Comparison of ENCODE assay signal across 1 cellular context in genomic region chr7:150322833-150323681, GRCh38.
A peak's percentile ranks its signal among the peaks of the same experiment; 100 is the strongest.
TF ChIP-seq lines count a peak whose summit lies in the region.

ACTR3C (minus strand) TSS chr7:150323545; CDS start chr7:150295296, 28,249 bp downstream.
LRRC61 (plus strand) TSS chr7:150323355; CDS start chr7:150336862, 13,507 bp downstream.

TF ChIP-seq in K562, 482 proteins besides CTCF, POLR2A, EP300 and RAD21 (continued from another document and continues in another):
- TF ChIP-seq, protein P1, sequence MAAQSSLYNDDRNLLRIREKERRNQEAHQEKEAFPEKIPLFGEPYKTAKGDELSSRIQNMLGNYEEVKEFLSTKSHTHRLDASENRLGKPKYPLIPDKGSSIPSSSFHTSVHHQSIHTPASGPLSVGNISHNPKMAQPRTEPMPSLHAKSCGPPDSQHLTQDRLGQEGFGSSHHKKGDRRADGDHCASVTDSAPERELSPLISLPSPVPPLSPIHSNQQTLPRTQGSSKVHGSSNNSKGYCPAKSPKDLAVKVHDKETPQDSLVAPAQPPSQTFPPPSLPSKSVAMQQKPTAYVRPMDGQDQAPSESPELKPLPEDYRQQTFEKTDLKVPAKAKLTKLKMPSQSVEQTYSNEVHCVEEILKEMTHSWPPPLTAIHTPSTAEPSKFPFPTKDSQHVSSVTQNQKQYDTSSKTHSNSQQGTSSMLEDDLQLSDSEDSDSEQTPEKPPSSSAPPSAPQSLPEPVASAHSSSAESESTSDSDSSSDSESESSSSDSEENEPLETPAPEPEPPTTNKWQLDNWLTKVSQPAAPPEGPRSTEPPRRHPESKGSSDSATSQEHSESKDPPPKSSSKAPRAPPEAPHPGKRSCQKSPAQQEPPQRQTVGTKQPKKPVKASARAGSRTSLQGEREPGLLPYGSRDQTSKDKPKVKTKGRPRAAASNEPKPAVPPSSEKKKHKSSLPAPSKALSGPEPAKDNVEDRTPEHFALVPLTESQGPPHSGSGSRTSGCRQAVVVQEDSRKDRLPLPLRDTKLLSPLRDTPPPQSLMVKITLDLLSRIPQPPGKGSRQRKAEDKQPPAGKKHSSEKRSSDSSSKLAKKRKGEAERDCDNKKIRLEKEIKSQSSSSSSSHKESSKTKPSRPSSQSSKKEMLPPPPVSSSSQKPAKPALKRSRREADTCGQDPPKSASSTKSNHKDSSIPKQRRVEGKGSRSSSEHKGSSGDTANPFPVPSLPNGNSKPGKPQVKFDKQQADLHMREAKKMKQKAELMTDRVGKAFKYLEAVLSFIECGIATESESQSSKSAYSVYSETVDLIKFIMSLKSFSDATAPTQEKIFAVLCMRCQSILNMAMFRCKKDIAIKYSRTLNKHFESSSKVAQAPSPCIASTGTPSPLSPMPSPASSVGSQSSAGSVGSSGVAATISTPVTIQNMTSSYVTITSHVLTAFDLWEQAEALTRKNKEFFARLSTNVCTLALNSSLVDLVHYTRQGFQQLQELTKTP (IDR thresholded peaks at IDR 0.05; ENCODE audit: low read depth in 1 of 2, partially characterized antibody in 2 of 2): peak; percentile 69 to 88
- no peak for TF ChIP-seq BRF1 (IDR thresholded peaks at IDR 0.05; ENCODE audit: borderline replicate concordance, extremely low read depth, insufficient read length)
- peak; percentile 58; the same call in 1 of the 2 replicates for TF ChIP-seq KDM2B (CRISPR knock-in tag; IDR thresholded peaks at IDR 0.05)
- TF ChIP-seq CREM (IDR thresholded peaks at IDR 0.05; ENCODE audit: low read depth): peak; percentile 66; the same call in 1 of the 2 replicates
- TF ChIP-seq NBN (IDR thresholded peaks at IDR 0.05; ENCODE audit: low read depth): peak; percentile 93
- no peak for TF ChIP-seq ASH1L (IDR thresholded peaks at IDR 0.05; ENCODE audit: borderline replicate concordance, low read depth, partially characterized antibody)
- TF ChIP-seq NFE2L1 (tag; IDR thresholded peaks at IDR 0.05; ENCODE audit: borderline replicate concordance, low read depth): no peak
- no peak for TF ChIP-seq ZNF253 (CRISPR knock-in tag; conservative IDR thresholded peaks at IDR 0.05)
- TF ChIP-seq MBD1 (CRISPR knock-in tag; IDR thresholded peaks at IDR 0.05): no peak
- TF ChIP-seq SUPT5H (IDR thresholded peaks at IDR 0.05): peak; percentile 90
- TF ChIP-seq ZNF830 (CRISPR knock-in tag; IDR thresholded peaks at IDR 0.05): 0 out of 2 replicates have a peak, but pooled peaks have one; percentile 20
- no peak for TF ChIP-seq NFE2 (IDR thresholded peaks at IDR 0.05; ENCODE audit: low read depth)
- no peak for TF ChIP-seq NR3C1 (CRISPR knock-in tag; IDR thresholded peaks at IDR 0.05)
- no peak for TF ChIP-seq ADNP (tag; IDR thresholded peaks at IDR 0.05)
- no peak for TF ChIP-seq ZNF561 (CRISPR knock-in tag; conservative IDR thresholded peaks at IDR 0.05)
- no peak for TF ChIP-seq CBX8 (IDR thresholded peaks at IDR 0.05; ENCODE audit: borderline replicate concordance, extremely low read depth, low read depth, low read length, poor library complexity, severe bottlenecking)
- no peak for TF ChIP-seq ARID3B (CRISPR knock-in tag; IDR thresholded peaks at IDR 0.05; ENCODE audit: borderline replicate concordance)
- peak; percentile 91 for TF ChIP-seq MECOM (CRISPR knock-in tag; IDR thresholded peaks at IDR 0.05)
- no peak; the same call in 1 of the 2 replicates for TF ChIP-seq ZNF384 (IDR thresholded peaks at IDR 0.05; ENCODE audit: low read depth, low read length)
- no peak for TF ChIP-seq BMI1 (IDR thresholded peaks at IDR 0.05; ENCODE audit: low read length)
- TF ChIP-seq XRCC4 (IDR thresholded peaks at IDR 0.05; ENCODE audit: extremely low read depth, insufficient read depth, insufficient read length): no peak
- TF ChIP-seq NRF1 (conservative IDR thresholded peaks at IDR 0.05 in 1 of 2, IDR thresholded peaks at IDR 0.05 in 1 of 2): peak; percentile 95 to 96
- TF ChIP-seq NEUROD1 (IDR thresholded peaks at IDR 0.05; ENCODE audit: borderline replicate concordance, low read depth, low read length, partially characterized antibody): peak; percentile 8
- TF ChIP-seq HMGN3 (IDR thresholded peaks at IDR 0.05; ENCODE audit: borderline replicate concordance, extremely low read depth, insufficient read length, low read depth, low read length): peak; percentile 96
- TF ChIP-seq ZNF184 (CRISPR knock-in tag; IDR thresholded peaks at IDR 0.05): no peak
- TF ChIP-seq ZNF165 (CRISPR knock-in tag; IDR thresholded peaks at IDR 0.05; ENCODE audit: borderline replicate concordance): peak; percentile 92
- TF ChIP-seq EHMT2 (IDR thresholded peaks at IDR 0.05): no peak
- peak; percentile 83 for TF ChIP-seq KLF1 (tag; IDR thresholded peaks at IDR 0.05)
- TF ChIP-seq, protein P2, sequence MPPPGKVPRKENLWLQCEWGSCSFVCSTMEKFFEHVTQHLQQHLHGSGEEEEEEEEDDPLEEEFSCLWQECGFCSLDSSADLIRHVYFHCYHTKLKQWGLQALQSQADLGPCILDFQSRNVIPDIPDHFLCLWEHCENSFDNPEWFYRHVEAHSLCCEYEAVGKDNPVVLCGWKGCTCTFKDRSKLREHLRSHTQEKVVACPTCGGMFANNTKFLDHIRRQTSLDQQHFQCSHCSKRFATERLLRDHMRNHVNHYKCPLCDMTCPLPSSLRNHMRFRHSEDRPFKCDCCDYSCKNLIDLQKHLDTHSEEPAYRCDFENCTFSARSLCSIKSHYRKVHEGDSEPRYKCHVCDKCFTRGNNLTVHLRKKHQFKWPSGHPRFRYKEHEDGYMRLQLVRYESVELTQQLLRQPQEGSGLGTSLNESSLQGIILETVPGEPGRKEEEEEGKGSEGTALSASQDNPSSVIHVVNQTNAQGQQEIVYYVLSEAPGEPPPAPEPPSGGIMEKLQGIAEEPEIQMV (tag; conservative IDR thresholded peaks at IDR 0.05; ENCODE audit: low read depth): 0 out of 2 replicates have a peak, but pooled peaks have one; percentile 33
- TF ChIP-seq TFAP4 (CRISPR knock-in tag; IDR thresholded peaks at IDR 0.05; ENCODE audit: borderline replicate concordance): peak; percentile 78
- TF ChIP-seq ZEB2 (IDR thresholded peaks at IDR 0.05): peak; percentile 79
- no peak for TF ChIP-seq POLR2AphosphoS2 (IDR thresholded peaks at IDR 0.05; ENCODE audit: low read length)
- TF ChIP-seq MBD2 (IDR thresholded peaks at IDR 0.05; ENCODE audit: borderline replicate concordance, low read depth): peak; percentile 68
- TF ChIP-seq NCOA1 (IDR thresholded peaks at IDR 0.05; ENCODE audit: low read depth): peak; percentile 78
- peak; percentile 86 for TF ChIP-seq TCF7L2 (IDR thresholded peaks at IDR 0.05; ENCODE audit: low read depth, low read length)
- TF ChIP-seq RNF2 (IDR thresholded peaks at IDR 0.05): peak; percentile 90; the same call in 1 of the 2 replicates
- no peak for TF ChIP-seq SRSF7 (optimal IDR thresholded peaks at IDR 0.05; ENCODE audit: low read depth, low read length)
- TF ChIP-seq MYBL2 (IDR thresholded peaks at IDR 0.05; ENCODE audit: low read depth): no peak
- TF ChIP-seq MYBL2 (CRISPR knock-in tag; IDR thresholded peaks at IDR 0.05; ENCODE audit: borderline replicate concordance): no peak
- TF ChIP-seq ZMIZ1 (IDR thresholded peaks at IDR 0.05; ENCODE audit: low read depth in 2 of 2, low read length in 2 of 2): no peak; a peak in 2 of 4 replicates
